19 cellular contexts compared by ENCODE assay signal in the genomic region with DNA sequence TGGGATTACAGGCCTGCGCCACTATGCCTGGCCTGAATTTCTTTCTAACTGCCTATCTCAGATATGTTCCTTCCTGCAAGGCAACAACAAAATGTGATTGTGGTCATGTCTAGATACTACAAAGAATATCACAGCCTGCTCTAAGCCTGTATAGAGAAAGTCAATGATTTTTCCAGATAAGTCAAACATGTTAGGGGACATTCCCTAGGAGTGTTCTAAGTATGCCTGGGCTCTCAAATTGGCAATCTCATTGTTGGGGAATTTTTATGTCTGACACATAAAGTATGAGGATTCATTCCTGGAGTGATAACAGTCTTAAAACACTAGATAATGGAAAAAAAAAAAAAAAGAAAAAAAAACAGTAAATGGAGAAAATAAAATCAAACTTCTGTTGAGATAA.
DNase-seq lines count a peak whose midpoint lies in the region; ATAC-seq, FAIRE-seq and TF ChIP-seq lines count a peak whose summit lies in the region.
"Had no signal": no experiment of that assay in that cellular context is flagged by ENCODE, and none has a peak within 500 bp of the region (broad histone marks: within the 10 kb centered on the region; RNA-seq: fewer than 3 reads in every experiment).

No MANE protein-coding gene starts in this region.

- CTCF ChIA-PET in activated CD4-positive, alpha-beta memory T cell treated with anti-CD3 and anti-CD28 coated beads for 36 hours (lab: Charles Lee) = no interaction called here
- CTCF ChIA-PET in activated CD4-positive, alpha-beta memory T cell treated with anti-CD3 and anti-CD28 coated beads, Interleukin-2, amount 10 ng/mL, durations not matched to agents 7 days and 5 days (lab: Charles Lee) = no interaction called here

- no peak overlapping the region for H3K4me3 Mint-ChIP-seq in activated CD4-positive, alpha-beta memory T cell treated with anti-CD3 and anti-CD28 coated beads for 36 hours
- no peak overlapping the region for H3K4me3 Mint-ChIP-seq in activated CD4-positive, alpha-beta memory T cell treated with anti-CD3 and anti-CD28 coated beads, Interleukin-2, amount 10 ng/mL, durations not matched to agents 7 days and 5 days
- no peak overlapping the region for H3K4me3 Mint-ChIP-seq in mesothelial cell of epicardium
- H3K4me3 Mint-ChIP-seq: B cell; CD4-positive, CD25-positive, alpha-beta regulatory T cell; CD8-positive, alpha-beta T cell; GM23338 had no signal

- H3K27me3 Mint-ChIP-seq in activated CD4-positive, alpha-beta memory T cell treated with anti-CD3 and anti-CD28 coated beads for 36 hours = peaks cover 2% of the 10 kb centered on the region
- peaks cover 2% of the 10 kb centered on the region for H3K27me3 Mint-ChIP-seq in activated CD4-positive, alpha-beta memory T cell treated with anti-CD3 and anti-CD28 coated beads, Interleukin-2, amount 10 ng/mL, durations not matched to agents 7 days and 5 days
- no peaks in the 10 kb centered on the region for H3K27me3 Mint-ChIP-seq in mesothelial cell of epicardium (ENCODE audit: low read depth)
- H3K27me3 Mint-ChIP-seq: B cell had no signal

- no peak for TF ChIP-seq POLR2A in GM12891 (IDR thresholded peaks at IDR 0.05; ENCODE audit: low read depth, low read length)

- peaks cover 5% of the 10 kb centered on the region for H3K9me3 Mint-ChIP-seq in activated CD4-positive, alpha-beta memory T cell treated with anti-CD3 and anti-CD28 coated beads for 36 hours
- peaks cover 2% of the 10 kb centered on the region for H3K9me3 Mint-ChIP-seq in activated CD4-positive, alpha-beta memory T cell treated with anti-CD3 and anti-CD28 coated beads, Interleukin-2, amount 10 ng/mL, durations not matched to agents 7 days and 5 days
- peaks cover 17% of the 10 kb centered on the region for H3K9me3 Mint-ChIP-seq in mesothelial cell of epicardium
- H3K9me3 Mint-ChIP-seq: CD8-positive, alpha-beta T cell had no signal

- no peak for TF ChIP-seq CTCF in mesothelial cell of epicardium (IDR thresholded peaks at IDR 0.05; ENCODE audit: unreplicated experiment)

- FAIRE-seq in GM12891 (lab: Jason Lieb, UNC) = no peak
- FAIRE-seq: A204.1, GM12878, GM19239 had no signal

- peak overlapping the region; percentile 1 for H3K27ac Mint-ChIP-seq in activated CD4-positive, alpha-beta memory T cell treated with anti-CD3 and anti-CD28 coated beads for 36 hours
- no peak overlapping the region for H3K27ac Mint-ChIP-seq in activated CD4-positive, alpha-beta memory T cell treated with anti-CD3 and anti-CD28 coated beads, Interleukin-2, amount 10 ng/mL, durations not matched to agents 7 days and 5 days
- peak overlapping the region; percentile 22 for H3K27ac Mint-ChIP-seq in mesothelial cell of epicardium
- H3K27ac Mint-ChIP-seq: B cell; CD8-positive, alpha-beta T cell; GM23338 had no signal

- POLR2A ChIA-PET in activated CD4-positive, alpha-beta memory T cell treated with anti-CD3 and anti-CD28 coated beads for 36 hours (lab: Charles Lee) = no interaction called here
- POLR2A ChIA-PET in activated CD4-positive, alpha-beta memory T cell treated with anti-CD3 and anti-CD28 coated beads, Interleukin-2, amount 10 ng/mL, durations not matched to agents 7 days and 5 days (lab: Charles Lee) = interaction anchor here (1.2 kb wide), 1 partner anchor 11 kb away, joined by 3 read pairs; no protein-coding TSS in a partner anchor

- peaks cover 11% of the 10 kb centered on the region for H3K4me1 Mint-ChIP-seq in activated CD4-positive, alpha-beta memory T cell treated with anti-CD3 and anti-CD28 coated beads for 36 hours (ENCODE audit: low read depth)
- H3K4me1 Mint-ChIP-seq in activated CD4-positive, alpha-beta memory T cell treated with anti-CD3 and anti-CD28 coated beads, Interleukin-2, amount 10 ng/mL, durations not matched to agents 7 days and 5 days = no peaks in the 10 kb centered on the region
- H3K4me1 Mint-ChIP-seq in mesothelial cell of epicardium = peaks cover 12% of the 10 kb centered on the region
- H3K4me1 Mint-ChIP-seq: B cell; CD4-positive, CD25-positive, alpha-beta regulatory T cell had no signal

- DNase-seq in activated CD4-positive, alpha-beta memory T cell treated with anti-CD3 and anti-CD28 coated beads for 36 hours = no peak
- no peak for DNase-seq in activated CD4-positive, alpha-beta memory T cell treated with anti-CD3 and anti-CD28 coated beads, Interleukin-2, amount 10 ng/mL, durations not matched to agents 7 days and 5 days
- DNase-seq in amniotic epithelial cell (ENCODE audit: low read depth) (peak; percentile 17), mesothelial cell of epicardium (ENCODE audit: low spot score in 2 of 2, unreplicated experiment in 2 of 2) (no peak), GM12891 (ENCODE audit: insufficient read length, low spot score) (no peak)
- DNase-seq: Caco-2; CD4-positive, CD25-positive, alpha-beta regulatory T cell; CD8-positive, alpha-beta T cell; DMS153; DMS79; EL; GDM1; HCEC 1CT had no signal

- peaks cover 6% of the 10 kb centered on the region for H3K36me3 Mint-ChIP-seq in activated CD4-positive, alpha-beta memory T cell treated with anti-CD3 and anti-CD28 coated beads for 36 hours
- no peaks in the 10 kb centered on the region for H3K36me3 Mint-ChIP-seq in activated CD4-positive, alpha-beta memory T cell treated with anti-CD3 and anti-CD28 coated beads, Interleukin-2, amount 10 ng/mL, durations not matched to agents 7 days and 5 days (ENCODE audit: low read depth)
- peaks cover 5% of the 10 kb centered on the region for H3K36me3 Mint-ChIP-seq in mesothelial cell of epicardium
- H3K36me3 Mint-ChIP-seq: CD8-positive, alpha-beta T cell had no signal

- no peak for ATAC-seq in GM19467 (IDR thresholded peaks at IDR 0.05; ENCODE audit: unreplicated experiment)
- ATAC-seq: CD8-positive, alpha-beta T cell; GM12878; GM23338 had no signal

- intact Hi-C loops in activated CD4-positive, alpha-beta memory T cell treated with anti-CD3 and anti-CD28 coated beads for 36 hours (cut with micrococcal nuclease) = no loop called here

TF ChIP-seq in GM12891, 5 proteins besides CTCF, POLR2A, EP300 and RAD21:
- TF ChIP-seq SPI1 (IDR thresholded peaks at IDR 0.05; ENCODE audit: low read depth, low read length) (no peak), PAX5 (IDR thresholded peaks at IDR 0.05; ENCODE audit: insufficient read depth, low read length, severe bottlenecking) (no peak), TAF1 (IDR thresholded peaks at IDR 0.05; ENCODE audit: low read depth, low read length) (no peak), POU2F2 (IDR thresholded peaks at IDR 0.05; ENCODE audit: low read depth, low read length) (no peak), POLR2AphosphoS5 (IDR thresholded peaks at IDR 0.05; ENCODE audit: low read depth, low read length) (no peak)
